8 cellular contexts compared by ENCODE assay signal in the genomic region with DNA sequence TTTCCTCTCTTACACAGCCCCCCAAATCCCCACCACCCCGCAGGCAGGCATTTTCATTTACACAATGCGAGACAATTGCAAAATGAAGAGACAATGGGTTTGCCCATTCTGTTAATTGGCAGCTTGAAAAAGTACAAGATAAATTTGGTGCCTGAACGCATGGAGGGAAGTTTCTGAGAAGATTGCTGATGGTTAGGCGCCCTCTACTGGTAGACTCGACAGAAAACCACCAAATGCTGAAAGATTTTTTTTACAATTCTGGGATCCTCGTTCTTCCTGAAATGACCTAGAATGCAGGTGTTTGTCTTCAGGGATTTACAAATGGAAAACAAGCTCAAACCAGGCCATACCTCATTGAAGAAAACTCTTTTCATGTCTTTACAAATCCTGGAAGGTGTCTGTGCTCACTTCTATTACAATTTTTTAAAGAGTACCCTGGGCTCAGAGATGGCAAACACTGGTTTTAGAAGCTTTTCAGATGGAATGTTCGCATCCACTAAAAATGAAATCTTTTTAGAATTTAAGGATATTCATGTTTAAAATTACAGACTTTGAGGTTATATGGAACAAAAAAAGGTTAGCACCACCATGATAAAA.
DNase-seq lines count a peak whose midpoint lies in the region; ATAC-seq and TF ChIP-seq lines count a peak whose summit lies in the region.

No MANE protein-coding gene starts in this region.

- H3K4me1 Mint-ChIP-seq in activated CD4-positive, alpha-beta T cell treated with anti-CD3 and anti-CD28 coated beads, Interleukin-2, amount 10 ng/mL, durations not matched to agents 24 days and 14 days: no peaks in the 10 kb centered on the region

- H3K9me3 ChIP-seq in cardiac muscle cell (ENCODE audit: low read depth): no peaks in the 10 kb centered on the region

- peak overlapping the region; percentile 16 for H3K4ac ChIP-seq in mesendoderm (ENCODE audit: low read depth, low read length)

- no peak overlapping the region for H2BK120ac ChIP-seq in mesendoderm (ENCODE audit: low read depth, low read length)

- peak overlapping the region; percentile 5 for H3K56ac ChIP-seq in mesendoderm (ENCODE audit: low read length)

- ATAC-seq in Right ventricle myocardium inferior (no peak), GM19324 (IDR thresholded peaks at IDR 0.05; ENCODE audit: low FRiP score, unreplicated experiment) (no peak)

- H2AK5ac ChIP-seq in mesendoderm (ENCODE audit: low read length): no peak overlapping the region

- H3K4me2 ChIP-seq in mesendoderm (ENCODE audit: low read length): no peak overlapping the region

- no peak overlapping the region for H3K27ac Mint-ChIP-seq in activated CD4-positive, alpha-beta T cell treated with anti-CD3 and anti-CD28 coated beads, Interleukin-2, amount 10 ng/mL, durations not matched to agents 24 days and 14 days

- no peaks in the 10 kb centered on the region for H3K4me1 ChIP-seq in cardiac muscle cell (ENCODE audit: low read depth)
- H3K4me1 ChIP-seq in mesendoderm (ENCODE audit: control insufficient read depth, low read depth, low read length): no peaks in the 10 kb centered on the region

- no peaks in the 10 kb centered on the region for H3K79me1 ChIP-seq in mesendoderm (ENCODE audit: low read length)

- H3K4me3 ChIP-seq in cardiac muscle cell (no peak overlapping the region), mesendoderm (ENCODE audit: low read length) (no peak overlapping the region)

- TF ChIP-seq CTCF in cardiac muscle cell (IDR thresholded peaks at IDR 0.05; ENCODE audit: low read depth, low read length): peak; percentile 71

- H3K27me3 ChIP-seq in cardiac muscle cell (no peaks in the 10 kb centered on the region), mesendoderm (ENCODE audit: insufficient read depth, low read length, poor library complexity) (no peaks in the 10 kb centered on the region)

- peak; percentile 85 to 88 for DNase-seq in cardiac muscle cell (ENCODE audit: low read depth in 1 of 2, low spot score in 1 of 2)
- no peak for DNase-seq in Right ventricle myocardium inferior (ENCODE audit: missing footprints)
- peak; percentile 1 for DNase-seq in NCI-H226
- peak; percentile 85 for DNase-seq in activated CD4-positive, alpha-beta T cell treated with anti-CD3 and anti-CD28 coated beads, Interleukin-2, amount 10 ng/mL, durations not matched to agents 24 days and 14 days
- peak; percentile 33 to 61 for DNase-seq in dermis microvascular lymphatic vessel endothelial cell (ENCODE audit: low read depth in 2 of 2)
- DNase-seq in mesendoderm: peak; percentile 71
- DNase-seq in stimulated activated CD8-positive, alpha-beta memory T cell treated with anti-CD3 and anti-CD28 coated beads, Interleukin-4, amount 100 ng/mL, for 48 hours: peak; percentile 60

- H3K79me2 ChIP-seq in mesendoderm (ENCODE audit: control insufficient read depth, insufficient read depth, low read length): no peaks in the 10 kb centered on the region

- no peaks in the 10 kb centered on the region for H3K9me3 Mint-ChIP-seq in activated CD4-positive, alpha-beta T cell treated with anti-CD3 and anti-CD28 coated beads, Interleukin-2, amount 10 ng/mL, durations not matched to agents 24 days and 14 days

- H3K36me3 Mint-ChIP-seq in activated CD4-positive, alpha-beta T cell treated with anti-CD3 and anti-CD28 coated beads, Interleukin-2, amount 10 ng/mL, durations not matched to agents 24 days and 14 days (ENCODE audit: low read depth): no peaks in the 10 kb centered on the region

- no peak overlapping the region for H2BK5ac ChIP-seq in mesendoderm (ENCODE audit: low read length)

- peaks cover 2% of the 10 kb centered on the region for H3K27me3 Mint-ChIP-seq in activated CD4-positive, alpha-beta T cell treated with anti-CD3 and anti-CD28 coated beads, Interleukin-2, amount 10 ng/mL, durations not matched to agents 24 days and 14 days

- H3K18ac ChIP-seq in mesendoderm (ENCODE audit: low read length): no peak overlapping the region

- H3K23ac ChIP-seq in mesendoderm (ENCODE audit: low read length): no peak overlapping the region

- WGBS in mesendoderm (ENCODE audit: extremely low coverage, insufficient coverage, low lambda C conversion rate): no CpG with 5 or more reads among the region's 7 CpGs

- H2BK15ac ChIP-seq in mesendoderm (replicated peaks; ENCODE audit: low read depth): no peak overlapping the region

- H3K27ac ChIP-seq in cardiac muscle cell (no peak overlapping the region), mesendoderm (ENCODE audit: low read depth, low read length) (no peak overlapping the region)

- H3K4me3 Mint-ChIP-seq in activated CD4-positive, alpha-beta T cell treated with anti-CD3 and anti-CD28 coated beads, Interleukin-2, amount 10 ng/mL, durations not matched to agents 24 days and 14 days: no peak overlapping the region

- H4K8ac ChIP-seq in mesendoderm (ENCODE audit: low read depth, low read length): no peak overlapping the region

- H3K36me3 ChIP-seq in cardiac muscle cell (no peaks in the 10 kb centered on the region), mesendoderm (ENCODE audit: control insufficient read depth, insufficient read depth, low read length) (no peaks in the 10 kb centered on the region)

- no peak overlapping the region for H3K9ac ChIP-seq in mesendoderm (ENCODE audit: low read length)

- H4K5ac ChIP-seq in mesendoderm (ENCODE audit: low read length): no peak overlapping the region

- intact Hi-C loops in Right ventricle myocardium inferior (cut with DNase I): loop anchor here (5.0 kb wide), 2 partner anchors 1329 to 1589 kb away; no protein-coding TSS in a partner anchor
- intact Hi-C loops in activated CD4-positive, alpha-beta T cell treated with anti-CD3 and anti-CD28 coated beads, Interleukin-2, amount 10 ng/mL, durations not matched to agents 24 days and 14 days (cut with micrococcal nuclease): loop anchor here (1.0 to 10.0 kb wide), 3 partner anchors 622 to 1589 kb away; a partner anchor contains a TSS
